In genomic region chr18:35469696-35470095, GRCh38 we compare ENCODE assay signal across 17 cellular contexts. TPM values are rescaled to one million over a fixed set of nuclear protein-coding genes. Genes with fewer than 3 reads are reported as not detected.
DNase-seq lines count a peak whose midpoint lies in the region; ATAC-seq and TF ChIP-seq lines count a peak whose summit lies in the region.
"Had no signal": no experiment of that assay in that cellular context is flagged by ENCODE, and none has a peak within 500 bp of the region (broad histone marks: within the 10 kb centered on the region; RNA-seq: fewer than 3 reads in every experiment).

No MANE protein-coding gene starts in this region.

- no peaks in the 10 kb centered on the region for H3K79me1 ChIP-seq in IMR-90 (ENCODE audit: low read depth in 1 of 2, low read length in 2 of 2)

- no peak overlapping the region for H4K91ac ChIP-seq in IMR-90 (ENCODE audit: insufficient read depth, low read depth, low read length)

- peaks cover 14% of the 10 kb centered on the region; the same call in 1 of the 2 replicates for H3K9me1 ChIP-seq in IMR-90 (ENCODE audit: insufficient read depth, low read length)

- H3K4me3 ChIP-seq in BLaER1 treated with 17β-estradiol and CSF1 and Interleukin-3, amounts not matched to agents 10 nM and 100 nM, result no peak overlapping the region
- H3K4me3 ChIP-seq in IMR-90 (ENCODE audit: insufficient read depth, low read depth, low read length) (no peak overlapping the region), testis (no peak overlapping the region)
- H3K4me3 ChIP-seq: GM12878, GM23338, MG63 had no signal

- H2AK9ac ChIP-seq in IMR-90 (replicated peaks; ENCODE audit: low read depth, low read length, poor library complexity), result peak overlapping the region; percentile 29

- dilution Hi-C loops in IMR-90 (cut with HindIII; ENCODE audit: low sequenced_read_pairs, unreplicated experiment), result no loop called here

- H4K8ac ChIP-seq in IMR-90 (ENCODE audit: low read depth in 2 of 2, low read length in 2 of 2), result no peak overlapping the region

- H3K4me3 Mint-ChIP-seq in chondrocyte (ENCODE audit: unreplicated experiment), result no peak overlapping the region
- H3K4me3 Mint-ChIP-seq in nephron progenitor cell, result no peak overlapping the region
- H3K4me3 Mint-ChIP-seq: CD8-positive, alpha-beta T cell; GM23338 had no signal

- no peak overlapping the region for H2BK5ac ChIP-seq in IMR-90 (ENCODE audit: low read depth, low read length, poor library complexity, severe bottlenecking)

- H2BK120ac ChIP-seq in IMR-90 (ENCODE audit: low read depth, low read length), result no peak overlapping the region

- peaks cover 0 to 31% (median 14%) of the 10 kb centered on the region in 11 experiments; a peak in 16 of 22 replicates for H3K36me3 ChIP-seq in BLaER1 treated with 17β-estradiol and CSF1 and Interleukin-3, amounts not matched to agents 10 nM and 100 nM
- H3K36me3 ChIP-seq in IMR-90 (ENCODE audit: control insufficient read depth, insufficient read depth, low read length), result no peaks in the 10 kb centered on the region
- H3K36me3 ChIP-seq in testis (ENCODE audit: low read depth, missing control alignments), result no peaks in the 10 kb centered on the region

- H3K56ac ChIP-seq in IMR-90 (ENCODE audit: extremely low read depth, insufficient read depth, low read length), result no peak overlapping the region

- TF ChIP-seq CTCF in IMR-90 (conservative IDR thresholded peaks at IDR 0.05; ENCODE audit: low read depth, low read length) (no peak), chondrocyte (IDR thresholded peaks at IDR 0.05) (no peak), nephron progenitor cell (IDR thresholded peaks at IDR 0.05) (no peak), testis (IDR thresholded peaks at IDR 0.05) (no peak)

- no peaks in the 10 kb centered on the region for H4K20me1 ChIP-seq in BLaER1 treated with 17β-estradiol and CSF1 and Interleukin-3, amounts not matched to agents 10 nM and 100 nM
- no peaks in the 10 kb centered on the region for H4K20me1 ChIP-seq in IMR-90 (ENCODE audit: insufficient read depth, low read length)

- CTCF ChIA-PET in IMR-90 (lab: Yijun Ruan, JAX), result no interaction called here

- no peak overlapping the region for H2AFZ ChIP-seq in IMR-90 (replicated peaks; ENCODE audit: low read length, poor library complexity)
- H2AFZ ChIP-seq: GM23338 had no signal

- H3K14ac ChIP-seq in IMR-90 (replicated peaks; ENCODE audit: low read depth, low read length), result no peak overlapping the region

- in situ Hi-C loops in IMR-90 (cut with MboI; ENCODE audit: low sequenced_read_pairs), result no loop called here

- H3K4me1 ChIP-seq in BLaER1 treated with 17β-estradiol and CSF1 and Interleukin-3, amounts not matched to agents 10 nM and 100 nM, result peaks cover 25 to 78% (median 73%) of the 10 kb centered on the region in 10 experiments
- peaks cover 5% of the 10 kb centered on the region for H3K4me1 ChIP-seq in IMR-90 (ENCODE audit: control insufficient read depth, insufficient read depth, low read length)
- H3K4me1 ChIP-seq in testis, result no peaks in the 10 kb centered on the region

- H3K27me3 Mint-ChIP-seq in chondrocyte (ENCODE audit: low read depth) (no peaks in the 10 kb centered on the region), nephron progenitor cell (ENCODE audit: low read depth, poor library complexity) (no peaks in the 10 kb centered on the region)

- H3K23ac ChIP-seq in IMR-90 (ENCODE audit: low read depth, low read length), result no peak overlapping the region

- H2BK15ac ChIP-seq in IMR-90 (ENCODE audit: low read depth, low read length), result no peak overlapping the region

- TF ChIP-seq POLR2A in IMR-90 (IDR thresholded peaks at IDR 0.05; ENCODE audit: low read depth, low read length), result no peak
- TF ChIP-seq POLR2A in testis (IDR thresholded peaks at IDR 0.05), result no peak

- peaks cover 0 to 17% (median 3%) of the 10 kb centered on the region in 11 experiments; a peak in 8 of 22 replicates for H3K9me3 ChIP-seq in BLaER1 treated with 17β-estradiol and CSF1 and Interleukin-3, amounts not matched to agents 10 nM and 100 nM (replicated peaks in 1 of 11)
- H3K9me3 ChIP-seq in IMR-90 (ENCODE audit: control insufficient read depth, insufficient read depth, low read length) (no peaks in the 10 kb centered on the region), testis (no peaks in the 10 kb centered on the region)
- H3K9me3 ChIP-seq: MG63 had no signal

- no TSS peak for BruUV-seq in IMR-90 (replicated peaks; lab: Mats Ljungman, UMichigan)

- no peak overlapping the region for H3K4ac ChIP-seq in IMR-90 (ENCODE audit: low read depth, low read length)

- no peak overlapping the region for H4K5ac ChIP-seq in IMR-90 (ENCODE audit: low read depth, low read length)

- H3K4me1 Mint-ChIP-seq in chondrocyte (ENCODE audit: low read depth) (peaks cover 38% of the 10 kb centered on the region), nephron progenitor cell (peaks cover 19% of the 10 kb centered on the region)

- H3K27me3 ChIP-seq in BLaER1 treated with 17β-estradiol and CSF1 and Interleukin-3, amounts not matched to agents 10 nM and 100 nM, result no peaks in the 10 kb centered on the region
- no peaks in the 10 kb centered on the region for H3K27me3 ChIP-seq in IMR-90 (ENCODE audit: control insufficient read depth, insufficient read depth, low read length)
- no peaks in the 10 kb centered on the region for H3K27me3 ChIP-seq in testis
- H3K27me3 ChIP-seq: MG63 had no signal

- ATAC-seq in IMR-90 (ENCODE audit: low read depth), result peak; percentile 87
- ATAC-seq: CD8-positive, alpha-beta T cell; GM12878; GM23338 had no signal

- peak overlapping the region in 9 of 11 experiments; percentile 4 to 98 (median 93); a peak in 14 of 22 replicates for H3K4me2 ChIP-seq in BLaER1 treated with 17β-estradiol and CSF1 and Interleukin-3, amounts not matched to agents 10 nM and 100 nM
- H3K4me2 ChIP-seq in IMR-90 (ENCODE audit: low read depth, low read length), result no peak overlapping the region
- H3K4me2 ChIP-seq: GM23338 had no signal

- intact Hi-C loops in IMR-90 (cut with micrococcal nuclease), result no loop called here
- intact Hi-C loops in testis (cut with DNase I; ENCODE audit: low total_unique reads), result no loop called here

- H3K36me3 Mint-ChIP-seq in chondrocyte (ENCODE audit: low read depth) (peaks cover 15% of the 10 kb centered on the region), nephron progenitor cell (ENCODE audit: low read depth) (peaks cover 37% of the 10 kb centered on the region)

- H3K18ac ChIP-seq in IMR-90 (ENCODE audit: low read depth, low read length), result no peak overlapping the region

- H2AK5ac ChIP-seq in IMR-90 (ENCODE audit: low read depth, low read length), result no peak overlapping the region

- POLR2A ChIA-PET in IMR-90 (lab: Charles Lee; ENCODE audit: unreplicated experiment), result interaction anchor here (0.6 kb wide), 1 partner anchor 9 kb away, joined by 3 read pairs; no protein-coding TSS in a partner anchor

- no peak overlapping the region for H3K9ac ChIP-seq in BLaER1 treated with 17β-estradiol and CSF1 and Interleukin-3, amounts not matched to agents 10 nM and 100 nM
- H3K9ac ChIP-seq in IMR-90 (ENCODE audit: low read depth, low read length), result no peak overlapping the region

- H3K27ac ChIP-seq in BLaER1 treated with 17β-estradiol and CSF1 and Interleukin-3, amounts not matched to agents 10 nM and 100 nM, result peak overlapping the region in 6 of 11 experiments; percentile 5 to 96 (median 92); a peak in 12 of 22 replicates
- no peak overlapping the region for H3K27ac ChIP-seq in IMR-90 (ENCODE audit: insufficient read depth, low read length)
- H3K27ac ChIP-seq in testis, result no peak overlapping the region

- no peak for TF ChIP-seq RAD21 in IMR-90 (IDR thresholded peaks at IDR 0.05; ENCODE audit: low read length)

- no peak overlapping the region for H2BK20ac ChIP-seq in IMR-90 (ENCODE audit: low read depth, low read length)

- DNase-seq in IMR-90 (peak; percentile 44), chondrocyte (ENCODE audit: low spot score) (no peak), nephron progenitor cell (no peak), DMS114 treated with DMSO at 0.1 percent for 48 hours (lab: John Stamatoyannopoulos, UW; ENCODE audit: unreplicated experiment) (no peak), testis (no peak), HuH-7.5 (ENCODE audit: low spot score) (no peak)
- DNase-seq in activated CD4-positive, CD25-positive, alpha-beta regulatory T cell (lab: John Stamatoyannopoulos, UW), result no peak
- DNase-seq: ACHN; CD8-positive, alpha-beta T cell; KBM-7; MG63; NCI-H187 treated with DMSO at 0.1 percent for 48 hours; NCI-H2171 treated with DMSO at 0.1 percent for 48 hours; SIG-M5 had no signal

- WGBS in IMR-90 (ENCODE audit: extremely low coverage in 2 of 2, insufficient read length in 1 of 2), 2 experiments, result no CpG with 5 or more reads among the region's 3 CpGs
- WGBS in testis, 2 donors, result 90 to 91% methylated on average over 3 of the region's 3 CpGs

- H3K27ac Mint-ChIP-seq in chondrocyte (ENCODE audit: unreplicated experiment) (peak overlapping the region; percentile 43), nephron progenitor cell (peak overlapping the region; percentile 90)
- H3K27ac Mint-ChIP-seq: CD8-positive, alpha-beta T cell had no signal

- H3K9me3 Mint-ChIP-seq in chondrocyte (ENCODE audit: low read depth), result peaks cover 5% of the 10 kb centered on the region
- H3K9me3 Mint-ChIP-seq in nephron progenitor cell, result peaks cover 2% of the 10 kb centered on the region
- H3K9me3 Mint-ChIP-seq: CD8-positive, alpha-beta T cell; GM23338 had no signal

TF ChIP-seq in IMR-90, 13 proteins besides CTCF, POLR2A, EP300 and RAD21 (continues in another document):
- TF ChIP-seq MXI1 (IDR thresholded peaks at IDR 0.05; ENCODE audit: borderline replicate concordance, low read depth, low read length) (0 out of 2 replicates have a peak, but pooled peaks have one; percentile 27), USF2 (IDR thresholded peaks at IDR 0.05; ENCODE audit: low read depth, low read length) (no peak), FOS (IDR thresholded peaks at IDR 0.05; ENCODE audit: low read depth, low read length) (0 out of 2 replicates have a peak, but pooled peaks have one; percentile 3)

RNA-seq across cellular contexts. Expression of gene INO80C, which starts 28.1 kb away (rescaled TPM):
- 4.4 and 5.6 TPM in 2 replicates for total RNA-seq in IMR-90 (2012; rRNA removed)
- 16.2 and 17.1 TPM in 2 replicates for polyA plus RNA-seq in IMR-90 (2012; rRNA removed)
- 9.3 and 9.6 TPM in 2 replicates for polyA plus RNA-seq in IMR-90 (2012; cell fraction: cytosol; rRNA removed)
- polyA plus RNA-seq in IMR-90 (2012; cell fraction: nucleus; rRNA removed; ENCODE audit: low replicate concordance), result 10.3 and 25.5 TPM in 2 replicates
- 22.7 to 25.4 TPM (median 23.7 TPM) in 3 replicates for total RNA-seq in chondrocyte
- total RNA-seq in testis, result 10 to 100 TPM; 52.2 to 77.5 TPM
- 155 TPM for polyA plus RNA-seq in testis (ENCODE audit: insufficient read depth, low read depth, low replicate concordance)

Comparison
In these comparisons a context has a peak if more than half of its experiments do, and no peak if none do; other contexts are left out.
1. H3K27ac ChIP-seq: peak in BLaER1 treated with 17β-estradiol and CSF1 and Interleukin-3, amounts not matched to agents 10 nM and 100 nM (6 of 11); none in IMR-90 (single experiment) and testis (0 of 2).